Comparison of ENCODE assay signal across 11 cellular contexts in the genomic region with DNA sequence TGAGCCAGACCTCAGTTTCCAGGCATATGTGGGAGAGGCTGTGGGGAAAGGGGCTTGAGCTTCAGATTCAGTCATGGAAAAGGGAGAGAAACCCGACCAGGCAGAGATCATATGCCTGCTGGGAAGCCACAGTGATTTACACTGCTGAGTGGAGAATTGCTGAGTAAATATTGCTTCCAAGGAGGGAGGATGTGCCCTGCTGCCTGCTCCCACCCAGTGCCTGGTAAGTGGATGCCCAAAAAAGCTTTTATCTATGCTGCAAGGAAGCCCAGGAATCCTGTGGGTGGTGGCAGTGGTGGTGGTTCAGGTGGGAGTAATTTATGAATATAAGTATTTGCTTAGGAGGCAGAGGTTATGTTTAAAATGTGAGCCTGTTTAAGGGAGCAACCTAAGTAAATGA. TPM values are rescaled to one million over a fixed set of nuclear protein-coding genes. Genes with fewer than 3 reads are reported as not detected.
DNase-seq lines count a peak whose midpoint lies in the region; ATAC-seq and TF ChIP-seq lines count a peak whose summit lies in the region.
"Had no signal": no experiment of that assay in that cellular context is flagged by ENCODE, and none has a peak within 500 bp of the region (broad histone marks: within the 10 kb centered on the region; RNA-seq: fewer than 3 reads in every experiment).

No MANE protein-coding gene starts in this region.

- no peak overlapping the region for H3K4me3 ChIP-seq in HEK293 (ENCODE audit: low read depth, low read length)
- H3K4me3 ChIP-seq in smooth muscle cell: no peak overlapping the region

- H3K79me2 ChIP-seq in smooth muscle cell (ENCODE audit: low read depth): no peaks in the 10 kb centered on the region

- 20% methylated on average over 1 of the region's 1 CpG for WGBS in smooth muscle cell (ENCODE audit: low lambda C conversion rate)

- TF ChIP-seq CTCF in HEK293 (tag by site-specific recombination; IDR thresholded peaks at IDR 0.05): no peak
- no peak for TF ChIP-seq CTCF in smooth muscle cell (IDR thresholded peaks at IDR 0.05; ENCODE audit: borderline replicate concordance, insufficient read depth, poor library complexity, severe bottlenecking)

- H3F3A ChIP-seq in smooth muscle cell (ENCODE audit: low read depth): peaks cover 21% of the 10 kb centered on the region

- no peaks in the 10 kb centered on the region for H4K20me1 ChIP-seq in smooth muscle cell (ENCODE audit: low read depth)

- H3K9ac ChIP-seq in smooth muscle cell (ENCODE audit: low read depth): no peak overlapping the region

- H3K9me3 ChIP-seq in HEK293 (ENCODE audit: control insufficient read depth, insufficient read depth, low read depth, low read length): no peaks in the 10 kb centered on the region
- H3K9me3 ChIP-seq in smooth muscle cell (replicated peaks; ENCODE audit: low read depth): no peaks in the 10 kb centered on the region

- H3K27me3 ChIP-seq in smooth muscle cell (ENCODE audit: low read depth): no peaks in the 10 kb centered on the region

- peak overlapping the region; percentile 4 for H2AFZ ChIP-seq in smooth muscle cell (ENCODE audit: low read depth)

- H3K4me1 ChIP-seq in HEK293 (ENCODE audit: control insufficient read depth, insufficient read depth, low read length): no peaks in the 10 kb centered on the region
- peaks cover 3% of the 10 kb centered on the region for H3K4me1 ChIP-seq in smooth muscle cell (ENCODE audit: low read depth)

- ATAC-seq in HG02981 (IDR thresholded peaks at IDR 0.05; ENCODE audit: unreplicated experiment) (no peak), GM18861 (IDR thresholded peaks at IDR 0.05; ENCODE audit: unreplicated experiment) (no peak)

- DNase-seq in NCI-H748 (lab: John Stamatoyannopoulos, UW; ENCODE audit: unreplicated experiment): peak; percentile 78
- peak; percentile 35 for DNase-seq in glomerular visceral epithelial cell (ENCODE audit: extremely low spot score)
- DNase-seq in smooth muscle cell (lab: John Stamatoyannopoulos, UW; ENCODE audit: unreplicated experiment): no peak
- DNase-seq in NOMO-1 treated with dmso at 0.1 percent for 144 hours (lab: John Stamatoyannopoulos, UW; ENCODE audit: unreplicated experiment): no peak
- DNase-seq in activated naive CD4-positive, alpha-beta T cell treated with Interleukin-2 at 50 U/mL for 16 hours: no peak
- DNase-seq: activated B cell treated with CpG ODN at 0.5 μM for 24 hours, cerebellar nuclear complex, DMS 273 treated with DMSO at 0.1 percent for 48 hours had no signal

- peak overlapping the region; percentile 58 for H3K4me2 ChIP-seq in smooth muscle cell

- CTCF ChIA-PET in HEK293 (lab: Yijun Ruan, JAX): no interaction called here

- POLR2A ChIA-PET in HEK293 (lab: Yijun Ruan, JAX): interaction anchor here (0.9 kb wide), 1 partner anchor 39 kb away, joined by 5 read pairs; a partner anchor contains a TSS

- H3K27ac ChIP-seq in HEK293 (ENCODE audit: extremely low read depth, low read depth, low read length): no peak overlapping the region
- H3K27ac ChIP-seq in smooth muscle cell (ENCODE audit: low read depth): peak overlapping the region; percentile 40

- H3K36me3 ChIP-seq in HEK293 (ENCODE audit: control insufficient read depth in 2 of 2, insufficient read depth in 1 of 2, low read length in 2 of 2): no peaks in the 10 kb centered on the region
- H3K36me3 ChIP-seq in smooth muscle cell (ENCODE audit: low read depth): no peaks in the 10 kb centered on the region

TF ChIP-seq in HEK293, 187 proteins besides CTCF, POLR2A, EP300 and RAD21:
- TF ChIP-seq ZNF548 (tag by site-specific recombination; IDR thresholded peaks at IDR 0.05) (no peak), EGR2 (tag by site-specific recombination; IDR thresholded peaks at IDR 0.05; ENCODE audit: low read depth) (peak; percentile 90), ZIC2 (tag by site-specific recombination; IDR thresholded peaks at IDR 0.05) (peak; percentile 82), ZFHX2 (tag by site-specific recombination; conservative IDR thresholded peaks at IDR 0.05) (peak; percentile 93)
- TF ChIP-seq, protein P1, sequence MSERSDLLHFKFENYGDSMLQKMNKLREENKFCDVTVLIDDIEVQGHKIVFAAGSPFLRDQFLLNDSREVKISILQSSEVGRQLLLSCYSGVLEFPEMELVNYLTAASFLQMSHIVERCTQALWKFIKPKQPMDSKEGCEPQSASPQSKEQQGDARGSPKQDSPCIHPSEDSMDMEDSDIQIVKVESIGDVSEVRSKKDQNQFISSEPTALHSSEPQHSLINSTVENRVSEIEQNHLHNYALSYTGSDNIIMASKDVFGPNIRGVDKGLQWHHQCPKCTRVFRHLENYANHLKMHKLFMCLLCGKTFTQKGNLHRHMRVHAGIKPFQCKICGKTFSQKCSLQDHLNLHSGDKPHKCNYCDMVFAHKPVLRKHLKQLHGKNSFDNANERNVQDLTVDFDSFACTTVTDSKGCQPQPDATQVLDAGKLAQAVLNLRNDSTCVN (tag by site-specific recombination; optimal IDR thresholded peaks at IDR 0.05): no peak

RNA-seq across cellular contexts. Expression of a gene that starts 39.5 kb away (rescaled TPM):
- total RNA-seq in smooth muscle cell: 4.8 and 6.8 TPM in 2 replicates
- polyA plus RNA-seq in smooth muscle cell: 13.9 and 19.2 TPM in 2 replicates

Comparison
In these comparisons a context has a peak if more than half of its experiments do, and no peak if none do; other contexts are left out.
1. DNase-seq: peak in NCI-H748 (single experiment) and glomerular visceral epithelial cell (single experiment); none in smooth muscle cell (single experiment), NOMO-1 treated with dmso at 0.1 percent for 144 hours (single experiment) and activated naive CD4-positive, alpha-beta T cell treated with Interleukin-2 at 50 U/mL for 16 hours (single experiment).